16 cellular contexts compared by ENCODE assay signal in the genomic region with DNA sequence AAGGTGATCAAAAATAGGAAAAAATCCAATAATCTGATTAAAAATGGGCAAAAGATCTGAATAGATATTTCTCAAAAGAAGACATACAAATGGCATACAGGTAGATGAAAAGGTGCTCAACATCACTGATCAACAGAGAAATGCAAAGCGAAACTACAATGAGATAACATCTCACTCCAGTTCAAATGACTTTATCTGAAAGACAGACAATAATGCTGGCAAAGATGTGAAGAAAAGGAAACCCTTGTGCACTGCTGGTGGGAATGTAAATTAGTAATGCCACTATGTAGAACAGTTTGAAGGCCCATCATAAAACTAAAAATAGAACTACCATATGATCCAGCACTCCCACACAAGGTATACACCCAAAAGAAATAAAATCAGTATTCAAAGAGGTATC.
DNase-seq lines count a peak whose midpoint lies in the region; ATAC-seq and TF ChIP-seq lines count a peak whose summit lies in the region.
"Had no signal": no experiment of that assay in that cellular context is flagged by ENCODE, and none has a peak within 500 bp of the region (broad histone marks: within the 10 kb centered on the region; RNA-seq: fewer than 3 reads in every experiment).

No MANE protein-coding gene starts in this region.

- H3K27ac Mint-ChIP-seq in activated CD4-positive, alpha-beta T cell treated with anti-CD3 and anti-CD28 coated beads for 36 hours = no peak overlapping the region
- H3K27ac Mint-ChIP-seq in activated T-helper 17 cell treated with anti-CD3 and anti-CD28 coated beads, Interleukin-2, amount 50 U/mL, for 72 hours = peak overlapping the region; percentile 51
- no peak overlapping the region for H3K27ac Mint-ChIP-seq in GM23338

- WGBS in hepatocyte (ENCODE audit: low lambda C conversion rate, missing lambda C conversion rate) = 89% methylated on average over 1 of the region's 1 CpG

- H3K4me1 Mint-ChIP-seq in activated CD4-positive, alpha-beta T cell treated with anti-CD3 and anti-CD28 coated beads for 36 hours = peaks cover 14% of the 10 kb centered on the region
- H3K4me1 Mint-ChIP-seq in activated T-helper 17 cell treated with anti-CD3 and anti-CD28 coated beads, Interleukin-2, amount 50 U/mL, for 72 hours = peaks cover 7% of the 10 kb centered on the region
- H3K4me1 Mint-ChIP-seq in GM23338 = no peaks in the 10 kb centered on the region

- H3K4me3 ChIP-seq in hepatocyte (no peak overlapping the region), GM23338 (no peak overlapping the region)
- H3K4me3 ChIP-seq: BLaER1, GM23248 had no signal

- CTCF ChIA-PET in activated CD4-positive, alpha-beta T cell treated with anti-CD3 and anti-CD28 coated beads for 36 hours (lab: Charles Lee) = no interaction called here

- no peaks in the 10 kb centered on the region for H4K20me1 ChIP-seq in hepatocyte (ENCODE audit: insufficient read depth, poor library complexity, severe bottlenecking)
- H4K20me1 ChIP-seq in GM23338 (replicated peaks; ENCODE audit: insufficient read depth) = no peaks in the 10 kb centered on the region
- H4K20me1 ChIP-seq: BLaER1 had no signal

- H3K79me2 ChIP-seq in hepatocyte (no peaks in the 10 kb centered on the region), GM23338 (replicated peaks; ENCODE audit: insufficient read depth) (no peaks in the 10 kb centered on the region)

- no peaks in the 10 kb centered on the region for H3K36me3 ChIP-seq in hepatocyte (replicated peaks; ENCODE audit: insufficient read depth, low read depth)
- H3K36me3 ChIP-seq in GM23338 (ENCODE audit: insufficient read depth) = no peaks in the 10 kb centered on the region
- H3K36me3 ChIP-seq: BLaER1 had no signal

- H3K36me3 Mint-ChIP-seq in activated CD4-positive, alpha-beta T cell treated with anti-CD3 and anti-CD28 coated beads for 36 hours (ENCODE audit: low read depth) = no peaks in the 10 kb centered on the region
- no peaks in the 10 kb centered on the region for H3K36me3 Mint-ChIP-seq in activated T-helper 17 cell treated with anti-CD3 and anti-CD28 coated beads, Interleukin-2, amount 50 U/mL, for 72 hours (ENCODE audit: low read depth)
- no peaks in the 10 kb centered on the region for H3K36me3 Mint-ChIP-seq in GM23338 (ENCODE audit: low read depth)

- peak; percentile 19 for ATAC-seq in activated CD4-positive, alpha-beta T cell treated with anti-CD3 and anti-CD28 coated beads for 36 hours
- ATAC-seq in activated T-helper 17 cell treated with anti-CD3 and anti-CD28 coated beads, Interleukin-2, amount 50 U/mL, for 72 hours (replicated peaks) = peak; percentile 12
- ATAC-seq in GM23338 = no peak
- no peak for ATAC-seq in GM18511 (IDR thresholded peaks at IDR 0.05; ENCODE audit: unreplicated experiment)

- H3K27me3 Mint-ChIP-seq in activated CD4-positive, alpha-beta T cell treated with anti-CD3 and anti-CD28 coated beads for 36 hours = no peaks in the 10 kb centered on the region
- H3K27me3 Mint-ChIP-seq in activated T-helper 17 cell treated with anti-CD3 and anti-CD28 coated beads, Interleukin-2, amount 50 U/mL, for 72 hours = no peaks in the 10 kb centered on the region
- no peaks in the 10 kb centered on the region for H3K27me3 Mint-ChIP-seq in GM23338 (ENCODE audit: insufficient read depth, low read depth, poor library complexity)

- no peaks in the 10 kb centered on the region for H3K9me2 ChIP-seq in hepatocyte (replicated peaks; ENCODE audit: insufficient read depth)
- no peaks in the 10 kb centered on the region for H3K9me2 ChIP-seq in GM23338 (ENCODE audit: insufficient read depth)

- H3F3A ChIP-seq in GM23338 (replicated peaks; ENCODE audit: low read depth) = no peaks in the 10 kb centered on the region

- POLR2A ChIA-PET in activated CD4-positive, alpha-beta T cell treated with anti-CD3 and anti-CD28 coated beads for 36 hours (lab: Charles Lee) = no interaction called here

- H3K27ac ChIP-seq in hepatocyte (no peak overlapping the region), GM23338 (ENCODE audit: low read depth) (no peak overlapping the region)
- H3K27ac ChIP-seq: BLaER1, GM23248 had no signal

- intact Hi-C loops in activated CD4-positive, alpha-beta T cell treated with anti-CD3 and anti-CD28 coated beads for 36 hours (cut with DNase I, micrococcal nuclease) = no loop called here

- H3K9me3 Mint-ChIP-seq in activated CD4-positive, alpha-beta T cell treated with anti-CD3 and anti-CD28 coated beads for 36 hours (ENCODE audit: low read depth) = peaks cover 3% of the 10 kb centered on the region
- H3K9me3 Mint-ChIP-seq in activated T-helper 17 cell treated with anti-CD3 and anti-CD28 coated beads, Interleukin-2, amount 50 U/mL, for 72 hours = no peaks in the 10 kb centered on the region
- no peaks in the 10 kb centered on the region for H3K9me3 Mint-ChIP-seq in GM23338

- H3K4me1 ChIP-seq in hepatocyte (ENCODE audit: insufficient read depth) = peaks cover 11% of the 10 kb centered on the region
- H3K4me1 ChIP-seq in GM23338 (ENCODE audit: insufficient read depth) = peaks cover 4% of the 10 kb centered on the region; the same call in 1 of the 2 replicates
- H3K4me1 ChIP-seq: BLaER1 had no signal

- H3K27me3 ChIP-seq in hepatocyte (no peaks in the 10 kb centered on the region), GM23338 (ENCODE audit: insufficient read depth) (no peaks in the 10 kb centered on the region)
- H3K27me3 ChIP-seq: BLaER1 had no signal

- H3K4me3 Mint-ChIP-seq in activated CD4-positive, alpha-beta T cell treated with anti-CD3 and anti-CD28 coated beads for 36 hours = no peak overlapping the region
- H3K4me3 Mint-ChIP-seq in activated T-helper 17 cell treated with anti-CD3 and anti-CD28 coated beads, Interleukin-2, amount 50 U/mL, for 72 hours = no peak overlapping the region
- no peak overlapping the region for H3K4me3 Mint-ChIP-seq in GM23338

- H2AFZ ChIP-seq in hepatocyte (no peak overlapping the region), GM23338 (no peak overlapping the region)
- H2AFZ ChIP-seq: GM23248 had no signal

- H3K9me3 ChIP-seq in hepatocyte (ENCODE audit: low read depth) = no peaks in the 10 kb centered on the region

- no peak for DNase-seq in activated CD4-positive, alpha-beta T cell treated with anti-CD3 and anti-CD28 coated beads for 36 hours
- DNase-seq in activated CD4-positive, alpha-beta T cell treated with anti-CD3 and anti-CD28 coated beads, Interleukin-2, amount 50 U/mL, for 4 hours = no peak
- DNase-seq in DMS 273 treated with DMSO at 0.1 percent for 48 hours (lab: John Stamatoyannopoulos, UW) (peak; percentile 25), NCI-H526 (lab: John Stamatoyannopoulos, UW) (peak; percentile 75 to 80), hepatocyte (ENCODE audit: low spot score) (no peak), GM23338 (ENCODE audit: low spot score) (no peak)
- DNase-seq: 8988T, AML-193, DMS153, DMS79 treated with DMSO at 0.1 percent for 48 hours, GDM1, GM23248, H7 had no signal

- TF ChIP-seq CTCF in hepatocyte (IDR thresholded peaks at IDR 0.05; ENCODE audit: poor library complexity) (no peak), GM23338 (conservative IDR thresholded peaks at IDR 0.05; ENCODE audit: low read depth in 2 of 2) (no peak)

- no peak overlapping the region for H3K4me2 ChIP-seq in hepatocyte
- H3K4me2 ChIP-seq in GM23338 = no peak overlapping the region
- H3K4me2 ChIP-seq: BLaER1 had no signal

TF ChIP-seq in GM23338, 12 proteins besides CTCF, POLR2A, EP300 and RAD21:
- TF ChIP-seq EZH2 (IDR thresholded peaks at IDR 0.05; ENCODE audit: low read depth, unreplicated experiment) = no peak
- no peak for TF ChIP-seq ZNF331 (CRISPR knock-in tag; IDR thresholded peaks at IDR 0.05; ENCODE audit: low read depth)

Comparison
In these comparisons a context has a peak if more than half of its experiments do, and no peak if none do; other contexts are left out.
1. ATAC-seq: peak in activated CD4-positive, alpha-beta T cell treated with anti-CD3 and anti-CD28 coated beads for 36 hours (single experiment) and activated T-helper 17 cell treated with anti-CD3 and anti-CD28 coated beads, Interleukin-2, amount 50 U/mL, for 72 hours (single experiment); none in GM23338 (single experiment) and GM18511 (single experiment).
2. DNase-seq: peak in DMS 273 treated with DMSO at 0.1 percent for 48 hours (single experiment) and NCI-H526 (2 of 2); none in activated CD4-positive, alpha-beta T cell treated with anti-CD3 and anti-CD28 coated beads for 36 hours (single experiment), activated CD4-positive, alpha-beta T cell treated with anti-CD3 and anti-CD28 coated beads, Interleukin-2, amount 50 U/mL, for 4 hours (0 of 2), hepatocyte (single experiment) and GM23338 (single experiment).